1 cellular context compared by ENCODE assay signal in the genomic region with DNA sequence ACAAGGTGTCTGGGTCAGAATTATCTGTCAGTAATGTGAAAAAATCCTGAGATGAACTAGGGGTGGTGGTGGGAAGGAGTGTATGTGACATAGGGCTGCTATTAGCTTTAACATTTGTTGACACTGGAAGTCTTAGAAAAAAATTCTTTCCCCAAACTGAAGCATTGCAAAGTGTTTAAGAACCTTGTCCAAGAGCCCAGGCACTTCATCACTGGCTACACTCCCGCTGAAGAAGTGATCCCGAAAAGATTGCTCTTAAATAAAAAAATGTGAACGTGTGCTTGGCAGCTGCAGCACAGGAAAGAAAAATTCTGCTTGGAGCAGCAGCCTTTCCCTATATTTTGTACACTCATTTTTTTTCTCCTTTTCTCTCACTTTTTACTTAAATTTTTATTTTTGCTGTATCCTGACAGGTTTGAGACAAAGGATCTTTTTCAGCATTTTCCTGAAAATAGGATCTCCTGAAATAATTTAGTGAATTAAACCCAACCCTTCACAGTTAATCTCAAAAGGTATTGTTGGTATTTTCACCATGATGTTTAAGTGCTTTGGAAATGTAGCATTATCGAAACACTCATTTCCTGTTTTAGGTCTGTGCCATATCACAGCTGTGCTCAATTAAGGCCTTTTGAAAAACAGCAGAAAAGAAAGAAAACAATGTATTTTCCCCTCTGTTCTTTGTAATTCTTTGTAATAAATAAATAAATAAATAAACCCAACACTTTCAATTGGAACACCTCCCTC.
TF ChIP-seq lines count a peak whose summit lies in the region.

No MANE protein-coding gene starts in this region.

TF ChIP-seq in SK-N-SH treated with all-trans-retinoic acid at 6 μM for 48 hours, 23 proteins besides CTCF, POLR2A, EP300 and RAD21 (continued from another document):
- TF ChIP-seq, protein P1, sequence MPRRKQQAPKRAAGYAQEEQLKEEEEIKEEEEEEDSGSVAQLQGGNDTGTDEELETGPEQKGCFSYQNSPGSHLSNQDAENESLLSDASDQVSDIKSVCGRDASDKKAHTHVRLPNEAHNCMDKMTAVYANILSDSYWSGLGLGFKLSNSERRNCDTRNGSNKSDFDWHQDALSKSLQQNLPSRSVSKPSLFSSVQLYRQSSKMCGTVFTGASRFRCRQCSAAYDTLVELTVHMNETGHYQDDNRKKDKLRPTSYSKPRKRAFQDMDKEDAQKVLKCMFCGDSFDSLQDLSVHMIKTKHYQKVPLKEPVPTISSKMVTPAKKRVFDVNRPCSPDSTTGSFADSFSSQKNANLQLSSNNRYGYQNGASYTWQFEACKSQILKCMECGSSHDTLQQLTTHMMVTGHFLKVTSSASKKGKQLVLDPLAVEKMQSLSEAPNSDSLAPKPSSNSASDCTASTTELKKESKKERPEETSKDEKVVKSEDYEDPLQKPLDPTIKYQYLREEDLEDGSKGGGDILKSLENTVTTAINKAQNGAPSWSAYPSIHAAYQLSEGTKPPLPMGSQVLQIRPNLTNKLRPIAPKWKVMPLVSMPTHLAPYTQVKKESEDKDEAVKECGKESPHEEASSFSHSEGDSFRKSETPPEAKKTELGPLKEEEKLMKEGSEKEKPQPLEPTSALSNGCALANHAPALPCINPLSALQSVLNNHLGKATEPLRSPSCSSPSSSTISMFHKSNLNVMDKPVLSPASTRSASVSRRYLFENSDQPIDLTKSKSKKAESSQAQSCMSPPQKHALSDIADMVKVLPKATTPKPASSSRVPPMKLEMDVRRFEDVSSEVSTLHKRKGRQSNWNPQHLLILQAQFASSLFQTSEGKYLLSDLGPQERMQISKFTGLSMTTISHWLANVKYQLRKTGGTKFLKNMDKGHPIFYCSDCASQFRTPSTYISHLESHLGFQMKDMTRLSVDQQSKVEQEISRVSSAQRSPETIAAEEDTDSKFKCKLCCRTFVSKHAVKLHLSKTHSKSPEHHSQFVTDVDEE (CRISPR knock-in tag; IDR thresholded peaks at IDR 0.05), result no peak
- no peak for TF ChIP-seq ARNTL (CRISPR knock-in tag; IDR thresholded peaks at IDR 0.05; ENCODE audit: borderline replicate concordance, low read depth)
